1 cellular context compared by ENCODE assay signal in the genomic region with DNA sequence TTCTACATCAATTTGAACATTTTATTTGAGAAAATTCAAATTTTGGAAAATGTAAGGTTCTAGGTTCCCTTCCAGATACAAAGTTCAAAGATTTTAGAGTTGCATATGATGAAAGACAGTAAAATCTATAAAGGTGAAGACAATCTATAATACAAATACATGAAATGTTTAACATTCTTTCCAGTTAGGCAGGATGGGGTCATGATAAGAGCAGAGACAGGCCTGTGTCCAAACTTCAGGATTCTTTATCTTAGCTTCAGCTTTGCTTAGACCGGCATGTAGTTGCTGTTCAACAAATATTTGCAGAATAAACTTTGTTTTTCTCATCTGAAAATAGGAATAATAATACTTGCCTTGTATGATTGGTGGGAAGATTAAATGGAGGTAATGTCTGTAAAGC.
A peak's percentile ranks its signal among the peaks of the same experiment; 100 is the strongest.
TF ChIP-seq lines count a peak whose summit lies in the region.

No MANE protein-coding gene starts in this region.

TF ChIP-seq in HepG2, 621 proteins besides CTCF, POLR2A, EP300 and RAD21 (continued from another document and continues in another):
- TF ChIP-seq ZBTB37 (CRISPR knock-in tag; IDR thresholded peaks at IDR 0.05) (no peak), ZNF12 (CRISPR knock-in tag; IDR thresholded peaks at IDR 0.05) (no peak), HNRNPH1 (optimal IDR thresholded peaks at IDR 0.05; ENCODE audit: low read depth, low read length) (no peak), HOXA9 (CRISPR knock-in tag; IDR thresholded peaks at IDR 0.05; ENCODE audit: borderline replicate concordance) (no peak), ZNF256 (CRISPR knock-in tag; conservative IDR thresholded peaks at IDR 0.05) (no peak), ZNF296 (CRISPR knock-in tag; conservative IDR thresholded peaks at IDR 0.05) (no peak), ZNF510 (CRISPR knock-in tag; IDR thresholded peaks at IDR 0.05; ENCODE audit: low read depth) (no peak), TRIM22 (IDR thresholded peaks at IDR 0.05) (no peak), CHCHD3 (CRISPR knock-in tag; IDR thresholded peaks at IDR 0.05) (no peak), SIX4 (CRISPR knock-in tag; IDR thresholded peaks at IDR 0.05) (peak; percentile 39; the same call in 1 of the 2 replicates), RFX5 (IDR thresholded peaks at IDR 0.05; ENCODE audit: low read depth, low read length) (no peak), KDM6A (CRISPR knock-in tag; IDR thresholded peaks at IDR 0.05; ENCODE audit: low read depth) (no peak), HMG20B (CRISPR knock-in tag; conservative IDR thresholded peaks at IDR 0.05) (no peak; the same call in 1 of the 2 replicates), MAFF (IDR thresholded peaks at IDR 0.05; ENCODE audit: low read depth, low read length) (no peak), ZSCAN31 (CRISPR knock-in tag; IDR thresholded peaks at IDR 0.05; ENCODE audit: low read depth) (no peak), PBX3 (CRISPR knock-in tag; IDR thresholded peaks at IDR 0.05; ENCODE audit: borderline replicate concordance) (no peak), MEF2D (CRISPR knock-in tag; IDR thresholded peaks at IDR 0.05) (no peak), TCF7 (IDR thresholded peaks at IDR 0.05; ENCODE audit: low read depth) (peak; percentile 81), BORCS8-MEF2B (CRISPR knock-in tag; IDR thresholded peaks at IDR 0.05) (no peak), SRSF1 (optimal IDR thresholded peaks at IDR 0.05; ENCODE audit: low read depth, low read length) (no peak), KDM5A (IDR thresholded peaks at IDR 0.05; ENCODE audit: borderline replicate concordance, low read length) (no peak), CHD4 (IDR thresholded peaks at IDR 0.05; ENCODE audit: borderline replicate concordance, low read length) (no peak), EEA1 (CRISPR knock-in tag; IDR thresholded peaks at IDR 0.05; ENCODE audit: borderline replicate concordance) (no peak), ATF4 (CRISPR knock-in tag; IDR thresholded peaks at IDR 0.05) (peak in 1 of 2 experiments; percentile 44; a peak in 1 of 4 replicates), TEF (CRISPR knock-in tag; IDR thresholded peaks at IDR 0.05) (no peak), PPARG (CRISPR knock-in tag; conservative IDR thresholded peaks at IDR 0.05) (0 out of 2 replicates have a peak, but pooled peaks have one; percentile 30), ZNF484 (CRISPR knock-in tag; IDR thresholded peaks at IDR 0.05; ENCODE audit: borderline replicate concordance, low read depth) (no peak), ZNF776 (CRISPR knock-in tag; IDR thresholded peaks at IDR 0.05) (no peak), ELF4 (CRISPR knock-in tag; IDR thresholded peaks at IDR 0.05; ENCODE audit: borderline replicate concordance) (no peak), ZNF549 (CRISPR knock-in tag; IDR thresholded peaks at IDR 0.05) (no peak), PAWR (CRISPR knock-in tag; IDR thresholded peaks at IDR 0.05; ENCODE audit: borderline replicate concordance) (no peak), ZNF329 (CRISPR knock-in tag; IDR thresholded peaks at IDR 0.05; ENCODE audit: low read depth) (no peak), ZNF446 (CRISPR knock-in tag; IDR thresholded peaks at IDR 0.05) (no peak), ARID2 (CRISPR knock-in tag; IDR thresholded peaks at IDR 0.05; ENCODE audit: borderline replicate concordance) (no peak), WIZ (CRISPR knock-in tag; IDR thresholded peaks at IDR 0.05) (no peak), SOX13 (IDR thresholded peaks at IDR 0.05) (peak; percentile 25; the same call in 1 of the 2 replicates), SOX13 (CRISPR knock-in tag; conservative IDR thresholded peaks at IDR 0.05 in 1 of 2, IDR thresholded peaks at IDR 0.05 in 1 of 2) (peak in 1 of 2 experiments; percentile 87; a peak in 2 of 4 replicates), SOX5 (CRISPR knock-in tag; IDR thresholded peaks at IDR 0.05; ENCODE audit: borderline replicate concordance) (peak; percentile 86), SSRP1 (CRISPR knock-in tag; IDR thresholded peaks at IDR 0.05) (no peak), ZNF720 (CRISPR knock-in tag; IDR thresholded peaks at IDR 0.05) (no peak), ZNF143 (CRISPR knock-in tag; IDR thresholded peaks at IDR 0.05) (no peak)
- TF ChIP-seq, protein P1, sequence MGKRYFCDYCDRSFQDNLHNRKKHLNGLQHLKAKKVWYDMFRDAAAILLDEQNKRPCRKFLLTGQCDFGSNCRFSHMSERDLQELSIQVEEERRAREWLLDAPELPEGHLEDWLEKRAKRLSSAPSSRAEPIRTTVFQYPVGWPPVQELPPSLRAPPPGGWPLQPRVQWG (CRISPR knock-in tag; IDR thresholded peaks at IDR 0.05; ENCODE audit: borderline replicate concordance, low read depth) = no peak
- TF ChIP-seq, protein P2, sequence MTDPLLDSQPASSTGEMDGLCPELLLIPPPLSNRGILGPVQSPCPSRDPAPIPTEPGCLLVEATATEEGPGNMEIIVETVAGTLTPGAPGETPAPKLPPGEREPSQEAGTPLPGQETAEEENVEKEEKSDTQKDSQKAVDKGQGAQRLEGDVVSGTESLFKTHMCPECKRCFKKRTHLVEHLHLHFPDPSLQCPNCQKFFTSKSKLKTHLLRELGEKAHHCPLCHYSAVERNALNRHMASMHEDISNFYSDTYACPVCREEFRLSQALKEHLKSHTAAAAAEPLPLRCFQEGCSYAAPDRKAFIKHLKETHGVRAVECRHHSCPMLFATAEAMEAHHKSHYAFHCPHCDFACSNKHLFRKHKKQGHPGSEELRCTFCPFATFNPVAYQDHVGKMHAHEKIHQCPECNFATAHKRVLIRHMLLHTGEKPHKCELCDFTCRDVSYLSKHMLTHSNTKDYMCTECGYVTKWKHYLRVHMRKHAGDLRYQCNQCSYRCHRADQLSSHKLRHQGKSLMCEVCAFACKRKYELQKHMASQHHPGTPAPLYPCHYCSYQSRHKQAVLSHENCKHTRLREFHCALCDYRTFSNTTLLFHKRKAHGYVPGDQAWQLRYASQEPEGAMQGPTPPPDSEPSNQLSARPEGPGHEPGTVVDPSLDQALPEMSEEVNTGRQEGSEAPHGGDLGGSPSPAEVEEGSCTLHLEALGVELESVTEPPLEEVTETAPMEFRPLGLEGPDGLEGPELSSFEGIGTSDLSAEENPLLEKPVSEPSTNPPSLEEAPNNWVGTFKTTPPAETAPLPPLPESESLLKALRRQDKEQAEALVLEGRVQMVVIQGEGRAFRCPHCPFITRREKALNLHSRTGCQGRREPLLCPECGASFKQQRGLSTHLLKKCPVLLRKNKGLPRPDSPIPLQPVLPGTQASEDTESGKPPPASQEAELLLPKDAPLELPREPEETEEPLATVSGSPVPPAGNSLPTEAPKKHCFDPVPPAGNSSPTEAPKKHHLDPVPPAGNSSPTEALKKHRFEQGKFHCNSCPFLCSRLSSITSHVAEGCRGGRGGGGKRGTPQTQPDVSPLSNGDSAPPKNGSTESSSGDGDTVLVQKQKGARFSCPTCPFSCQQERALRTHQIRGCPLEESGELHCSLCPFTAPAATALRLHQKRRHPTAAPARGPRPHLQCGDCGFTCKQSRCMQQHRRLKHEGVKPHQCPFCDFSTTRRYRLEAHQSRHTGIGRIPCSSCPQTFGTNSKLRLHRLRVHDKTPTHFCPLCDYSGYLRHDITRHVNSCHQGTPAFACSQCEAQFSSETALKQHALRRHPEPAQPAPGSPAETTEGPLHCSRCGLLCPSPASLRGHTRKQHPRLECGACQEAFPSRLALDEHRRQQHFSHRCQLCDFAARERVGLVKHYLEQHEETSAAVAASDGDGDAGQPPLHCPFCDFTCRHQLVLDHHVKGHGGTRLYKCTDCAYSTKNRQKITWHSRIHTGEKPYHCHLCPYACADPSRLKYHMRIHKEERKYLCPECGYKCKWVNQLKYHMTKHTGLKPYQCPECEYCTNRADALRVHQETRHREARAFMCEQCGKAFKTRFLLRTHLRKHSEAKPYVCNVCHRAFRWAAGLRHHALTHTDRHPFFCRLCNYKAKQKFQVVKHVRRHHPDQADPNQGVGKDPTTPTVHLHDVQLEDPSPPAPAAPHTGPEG (CRISPR knock-in tag; IDR thresholded peaks at IDR 0.05) = no peak
- TF ChIP-seq, protein P3, sequence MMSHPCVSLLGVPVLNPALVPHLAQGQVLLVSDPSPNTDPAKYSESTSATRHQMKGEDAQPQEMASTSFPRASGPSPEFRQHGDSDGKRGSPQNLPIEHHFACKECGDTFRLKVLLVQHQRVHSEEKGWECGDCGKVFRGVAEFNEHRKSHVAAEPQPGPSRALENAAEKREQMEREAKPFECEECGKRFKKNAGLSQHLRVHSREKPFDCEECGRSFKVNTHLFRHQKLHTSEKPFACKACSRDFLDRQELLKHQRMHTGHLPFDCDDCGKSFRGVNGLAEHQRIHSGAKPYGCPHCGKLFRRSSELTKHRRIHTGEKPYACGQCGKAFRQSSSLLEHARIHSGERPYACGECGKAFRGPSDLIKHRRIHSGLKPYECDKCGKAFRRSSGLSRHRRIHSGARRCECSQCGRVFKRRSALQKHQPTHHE (CRISPR knock-in tag; IDR thresholded peaks at IDR 0.05; ENCODE audit: borderline replicate concordance) = no peak
- TF ChIP-seq, protein P4, sequence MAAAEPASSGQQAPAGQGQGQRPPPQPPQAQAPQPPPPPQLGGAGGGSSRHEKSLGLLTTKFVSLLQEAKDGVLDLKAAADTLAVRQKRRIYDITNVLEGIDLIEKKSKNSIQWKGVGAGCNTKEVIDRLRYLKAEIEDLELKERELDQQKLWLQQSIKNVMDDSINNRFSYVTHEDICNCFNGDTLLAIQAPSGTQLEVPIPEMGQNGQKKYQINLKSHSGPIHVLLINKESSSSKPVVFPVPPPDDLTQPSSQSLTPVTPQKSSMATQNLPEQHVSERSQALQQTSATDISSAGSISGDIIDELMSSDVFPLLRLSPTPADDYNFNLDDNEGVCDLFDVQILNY (CRISPR knock-in tag; conservative IDR thresholded peaks at IDR 0.05) = no peak
- TF ChIP-seq, protein P5, sequence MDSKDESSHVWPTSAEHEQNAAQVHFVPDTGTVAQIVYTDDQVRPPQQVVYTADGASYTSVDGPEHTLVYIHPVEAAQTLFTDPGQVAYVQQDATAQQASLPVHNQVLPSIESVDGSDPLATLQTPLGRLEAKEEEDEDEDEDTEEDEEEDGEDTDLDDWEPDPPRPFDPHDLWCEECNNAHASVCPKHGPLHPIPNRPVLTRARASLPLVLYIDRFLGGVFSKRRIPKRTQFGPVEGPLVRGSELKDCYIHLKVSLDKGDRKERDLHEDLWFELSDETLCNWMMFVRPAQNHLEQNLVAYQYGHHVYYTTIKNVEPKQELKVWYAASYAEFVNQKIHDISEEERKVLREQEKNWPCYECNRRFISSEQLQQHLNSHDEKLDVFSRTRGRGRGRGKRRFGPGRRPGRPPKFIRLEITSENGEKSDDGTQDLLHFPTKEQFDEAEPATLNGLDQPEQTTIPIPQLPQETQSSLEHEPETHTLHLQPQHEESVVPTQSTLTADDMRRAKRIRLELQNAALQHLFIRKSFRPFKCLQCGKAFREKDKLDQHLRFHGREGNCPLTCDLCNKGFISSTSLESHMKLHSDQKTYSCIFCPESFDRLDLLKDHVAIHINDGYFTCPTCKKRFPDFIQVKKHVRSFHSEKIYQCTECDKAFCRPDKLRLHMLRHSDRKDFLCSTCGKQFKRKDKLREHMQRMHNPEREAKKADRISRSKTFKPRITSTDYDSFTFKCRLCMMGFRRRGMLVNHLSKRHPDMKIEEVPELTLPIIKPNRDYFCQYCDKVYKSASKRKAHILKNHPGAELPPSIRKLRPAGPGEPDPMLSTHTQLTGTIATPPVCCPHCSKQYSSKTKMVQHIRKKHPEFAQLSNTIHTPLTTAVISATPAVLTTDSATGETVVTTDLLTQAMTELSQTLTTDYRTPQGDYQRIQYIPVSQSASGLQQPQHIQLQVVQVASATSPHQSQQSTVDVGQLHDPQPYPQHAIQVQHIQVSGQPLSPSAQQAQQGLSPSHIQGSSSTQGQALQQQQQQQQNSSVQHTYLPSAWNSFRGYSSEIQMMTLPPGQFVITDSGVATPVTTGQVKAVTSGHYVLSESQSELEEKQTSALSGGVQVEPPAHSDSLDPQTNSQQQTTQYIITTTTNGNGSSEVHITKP (CRISPR knock-in tag; IDR thresholded peaks at IDR 0.05; ENCODE audit: low read depth) = no peak
